In the genomic region with DNA sequence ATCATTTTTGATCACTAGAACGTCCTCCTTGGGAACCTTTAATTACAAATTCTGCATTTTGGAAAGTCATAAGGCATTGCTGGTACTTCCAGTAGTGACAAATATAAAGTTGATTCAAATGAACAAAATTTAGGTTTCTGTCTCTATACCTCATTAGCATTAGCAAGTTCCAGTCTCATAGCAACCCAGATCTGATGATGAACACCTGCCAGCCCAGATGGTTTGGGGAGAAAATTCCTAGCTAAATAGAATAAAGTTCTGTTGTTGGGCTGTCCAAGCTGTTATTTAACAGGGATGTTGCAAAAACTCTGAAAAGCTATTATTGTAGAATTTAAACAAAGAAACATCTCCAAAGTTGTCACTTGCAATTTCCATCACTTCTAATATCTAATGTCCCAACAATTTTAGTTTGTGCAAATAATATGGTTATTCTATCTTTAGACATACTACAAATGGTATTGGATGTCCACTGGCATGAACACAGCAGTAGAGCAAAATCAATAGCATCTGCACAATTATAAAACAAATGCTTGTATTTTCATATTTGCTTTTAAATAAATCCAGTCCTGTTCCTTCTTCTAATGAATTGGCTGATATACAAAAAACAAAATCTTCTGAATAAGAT, we compare ENCODE assay signal across 26 cellular contexts.
DNase-seq lines count a peak whose midpoint lies in the region; TF ChIP-seq lines count a peak whose summit lies in the region.
"Had no signal": no experiment of that assay in that cellular context is flagged by ENCODE, and none has a peak within 500 bp of the region (broad histone marks: within the 10 kb centered on the region; RNA-seq: fewer than 3 reads in every experiment).

No MANE protein-coding gene starts in this region.

- no peaks in the 10 kb centered on the region for H3K27me3 ChIP-seq in SK-N-SH (ENCODE audit: insufficient read depth)

- DNase-seq in NCI-H1694 treated with DMSO at 0.1 percent for 48 hours (lab: John Stamatoyannopoulos, UW): peak; percentile 49
- DNase-seq in NCI-H1694 (lab: John Stamatoyannopoulos, UW): no peak
- DNase-seq in NCI-H2171 treated with DMSO at 0.1 percent for 48 hours (lab: John Stamatoyannopoulos, UW): peak; percentile 84
- DNase-seq in cerebellar cortex (ENCODE audit: low spot score): peak; percentile 1
- DNase-seq in occipital lobe (lab: John Stamatoyannopoulos, UW): peak; percentile 11
- no peak for DNase-seq in activated CD4-positive, alpha-beta memory T cell treated with anti-CD3 and anti-CD28 coated beads for 36 hours
- no peak for DNase-seq in endothelial cell (ENCODE audit: low spot score)
- no peak for DNase-seq in SK-N-SH
- DNase-seq: ACHN; AML-193; Calu3; CD8-positive, alpha-beta memory T cell; GF-D8; MM.1S; NCI-H1048; NCI-H1436; NCI-H2029; NCI-H446; NCI-H774; OCI-M1 had no signal

- no peak for TF ChIP-seq EP300 in SK-N-SH (IDR thresholded peaks at IDR 0.05; ENCODE audit: borderline replicate concordance in 1 of 2, low read depth in 1 of 2, low read length in 1 of 2)

- no peak overlapping the region for H2AFZ ChIP-seq in SK-N-SH (ENCODE audit: low read depth)
- H2AFZ ChIP-seq: GM23338 had no signal

- H3K4me1 ChIP-seq in SK-N-SH (ENCODE audit: control insufficient read depth in 1 of 2, insufficient read depth in 2 of 2, low read depth in 1 of 2, low read length in 1 of 2): no peaks in the 10 kb centered on the region
- H3K4me1 ChIP-seq: HAP-1 had no signal

- intact Hi-C loops in activated CD4-positive, alpha-beta memory T cell treated with anti-CD3 and anti-CD28 coated beads for 36 hours (cut with micrococcal nuclease): no loop called here

- H3K9ac ChIP-seq in SK-N-SH: no peak overlapping the region

- no peaks in the 10 kb centered on the region for H3K9me2 ChIP-seq in SK-N-SH

- no peak overlapping the region for H3K4me2 ChIP-seq in SK-N-SH
- H3K4me2 ChIP-seq: GM23338 had no signal

- no peaks in the 10 kb centered on the region for H3K4me1 Mint-ChIP-seq in activated CD4-positive, alpha-beta memory T cell treated with anti-CD3 and anti-CD28 coated beads for 36 hours (ENCODE audit: low read depth)
- H3K4me1 Mint-ChIP-seq in endothelial cell (ENCODE audit: unreplicated experiment): no peaks in the 10 kb centered on the region
- H3K4me1 Mint-ChIP-seq: CD8-positive, alpha-beta memory T cell had no signal

- POLR2A ChIA-PET in activated CD4-positive, alpha-beta memory T cell treated with anti-CD3 and anti-CD28 coated beads for 36 hours (lab: Charles Lee): no interaction called here
- POLR2A ChIA-PET in SK-N-SH (lab: Yijun Ruan, JAX): no interaction called here

- TF ChIP-seq RAD21 in SK-N-SH (IDR thresholded peaks at IDR 0.05; ENCODE audit: low read length): no peak

- H3F3A ChIP-seq in SK-N-SH (replicated peaks; ENCODE audit: insufficient read depth): no peaks in the 10 kb centered on the region

- no peaks in the 10 kb centered on the region for H4K20me1 ChIP-seq in SK-N-SH (ENCODE audit: insufficient read depth)

- H3K79me2 ChIP-seq in SK-N-SH (ENCODE audit: insufficient read depth): no peaks in the 10 kb centered on the region

- no peak overlapping the region for H3K4me3 ChIP-seq in SK-N-SH (ENCODE audit: low read depth in 2 of 2, low read length in 1 of 2)
- H3K4me3 ChIP-seq: GM23338, HAP-1, K562 had no signal

- no peaks in the 10 kb centered on the region for H3K36me3 Mint-ChIP-seq in activated CD4-positive, alpha-beta memory T cell treated with anti-CD3 and anti-CD28 coated beads for 36 hours
- no peaks in the 10 kb centered on the region for H3K36me3 Mint-ChIP-seq in endothelial cell (ENCODE audit: low read depth, unreplicated experiment)
- H3K36me3 Mint-ChIP-seq: CD8-positive, alpha-beta memory T cell had no signal

- H3K9me3 ChIP-seq in SK-N-SH: no peaks in the 10 kb centered on the region
- H3K9me3 ChIP-seq: HAP-1 had no signal

- CTCF ChIA-PET in activated CD4-positive, alpha-beta memory T cell treated with anti-CD3 and anti-CD28 coated beads for 36 hours (lab: Charles Lee): no interaction called here
- CTCF ChIA-PET in SK-N-SH (lab: Yijun Ruan, JAX): no interaction called here

- TF ChIP-seq CTCF in endothelial cell (IDR thresholded peaks at IDR 0.05; ENCODE audit: unreplicated experiment) (no peak), SK-N-SH (IDR thresholded peaks at IDR 0.05) (no peak)

- no peak overlapping the region for H3K4me3 Mint-ChIP-seq in activated CD4-positive, alpha-beta memory T cell treated with anti-CD3 and anti-CD28 coated beads for 36 hours
- H3K4me3 Mint-ChIP-seq in endothelial cell (ENCODE audit: unreplicated experiment): no peak overlapping the region
- H3K4me3 Mint-ChIP-seq: CD8-positive, alpha-beta memory T cell; GM23338 had no signal

- H3K27ac ChIP-seq in SK-N-SH (ENCODE audit: low read depth in 2 of 2, low read length in 1 of 2): no peak overlapping the region
- H3K27ac ChIP-seq: 22Rv1, C4-2B, HL-60 had no signal

- H3K9me3 Mint-ChIP-seq in activated CD4-positive, alpha-beta memory T cell treated with anti-CD3 and anti-CD28 coated beads for 36 hours: no peaks in the 10 kb centered on the region
- H3K9me3 Mint-ChIP-seq in endothelial cell (ENCODE audit: unreplicated experiment): no peaks in the 10 kb centered on the region
- H3K9me3 Mint-ChIP-seq: GM23338 had no signal

- no peaks in the 10 kb centered on the region for H3K36me3 ChIP-seq in SK-N-SH (replicated peaks in 1 of 2; ENCODE audit: control insufficient read depth in 1 of 2, insufficient read depth in 2 of 2, low read length in 1 of 2)
- H3K36me3 ChIP-seq: HAP-1 had no signal

- WGBS in SK-N-SH (ENCODE audit: low lambda C conversion rate): 4% methylated on average over 1 of the region's 1 CpG

- no peaks in the 10 kb centered on the region for H3K27me3 Mint-ChIP-seq in activated CD4-positive, alpha-beta memory T cell treated with anti-CD3 and anti-CD28 coated beads for 36 hours
- no peaks in the 10 kb centered on the region for H3K27me3 Mint-ChIP-seq in endothelial cell (ENCODE audit: unreplicated experiment)
- H3K27me3 Mint-ChIP-seq: CD8-positive, alpha-beta memory T cell had no signal

- no peak overlapping the region for H3K27ac Mint-ChIP-seq in activated CD4-positive, alpha-beta memory T cell treated with anti-CD3 and anti-CD28 coated beads for 36 hours
- H3K27ac Mint-ChIP-seq in endothelial cell (ENCODE audit: unreplicated experiment): no peak overlapping the region
- H3K27ac Mint-ChIP-seq: CD8-positive, alpha-beta memory T cell; GM23338 had no signal

TF ChIP-seq in SK-N-SH, 30 proteins besides CTCF, POLR2A, EP300 and RAD21:
- TF ChIP-seq NRF1 (IDR thresholded peaks at IDR 0.05; ENCODE audit: low read depth, low read length): no peak

Comparison
In these comparisons a context has a peak if more than half of its experiments do, and no peak if none do; other contexts are left out.
1. DNase-seq: peak in NCI-H1694 treated with DMSO at 0.1 percent for 48 hours (single experiment), NCI-H2171 treated with DMSO at 0.1 percent for 48 hours (single experiment), cerebellar cortex (single experiment) and occipital lobe (single experiment); none in NCI-H1694 (single experiment), activated CD4-positive, alpha-beta memory T cell treated with anti-CD3 and anti-CD28 coated beads for 36 hours (single experiment), endothelial cell (single experiment) and SK-N-SH (single experiment).